In the genomic region with DNA sequence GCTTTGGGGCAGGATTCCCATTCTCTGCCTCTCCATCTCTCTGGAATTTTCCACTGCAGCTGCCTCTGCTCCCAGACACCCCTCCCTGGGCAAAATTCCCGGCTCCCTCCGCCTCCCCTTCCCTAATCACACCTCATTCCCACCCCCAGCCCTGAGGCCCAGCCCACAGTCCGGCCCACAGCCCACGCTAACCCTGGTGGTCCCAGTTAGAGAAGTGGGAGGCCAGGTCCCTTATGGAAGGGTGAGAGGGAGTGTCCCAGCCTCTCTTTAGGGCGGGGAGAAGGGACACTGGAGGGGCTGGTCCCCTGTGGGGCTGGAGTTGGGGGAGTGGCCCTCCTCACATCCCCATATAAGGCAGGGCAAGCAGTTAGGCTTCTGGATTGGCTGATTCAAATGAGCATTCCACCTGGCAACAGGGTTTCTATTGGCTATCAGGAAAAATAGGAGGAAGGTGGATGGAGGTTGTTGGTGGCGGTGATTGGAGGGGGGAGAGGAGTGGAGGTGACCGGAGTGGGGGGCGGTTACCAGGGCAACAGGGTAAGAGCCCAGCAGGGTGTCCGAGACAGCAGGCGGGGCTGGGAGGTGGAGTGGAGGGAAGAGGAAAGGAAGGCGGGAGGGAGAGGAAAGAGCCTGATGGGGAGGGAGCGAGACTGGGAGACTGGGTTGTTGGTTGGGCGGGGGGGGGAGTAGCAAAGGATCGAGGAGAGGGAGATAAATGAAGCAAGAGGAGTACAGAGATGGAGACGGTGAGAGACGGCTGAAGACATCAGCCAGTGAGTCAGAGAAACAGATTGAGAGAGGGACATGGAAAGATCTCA, we compare ENCODE assay signal across 8 cellular contexts. TPM values are rescaled to one million over a fixed set of nuclear protein-coding genes. Genes with fewer than 3 reads are reported as not detected.
DNase-seq lines count a peak whose midpoint lies in the region; ATAC-seq and FAIRE-seq lines count a peak whose summit lies in the region.

No MANE protein-coding gene starts in this region.

- H3K27me3 ChIP-seq in naive thymus-derived CD4-positive, alpha-beta T cell (ENCODE audit: control insufficient read depth in 2 of 2, insufficient read depth in 2 of 2, low read length in 2 of 2): no peaks in the 10 kb centered on the region

- peaks cover 7 to 16% of the 10 kb centered on the region in 2 donors for H3K4me1 ChIP-seq in naive thymus-derived CD4-positive, alpha-beta T cell (ENCODE audit: control insufficient read depth in 2 of 2, insufficient read depth in 2 of 2, low read length in 2 of 2)

- intact Hi-C loops in activated T-helper 2 cell treated with anti-CD3 and anti-CD28 coated beads, Interferon-gamma antibody, Interleukin-2, Interleukin-4, amounts not matched to agents 10 μg/mL and 5 μg/mL and 100 μg/mL, durations not matched to agents 14 hours and 24 hours and 36 hours (cut with micrococcal nuclease): loop anchor here (1.0 to 2.0 kb wide), 2 partner anchors 8 to 15 kb away; partner anchors contain the start of gene LAG3
- intact Hi-C loops in naive thymus-derived CD4-positive, alpha-beta T cell (cut with micrococcal nuclease): loop anchor here in 1 of 2 donors (1.0 to 10.0 kb wide), 3 partner anchors 8 to 191 kb away; partner anchors contain the start of genes LAG3, MLF2 and PTPN6

- peaks cover 11% of the 10 kb centered on the region for H3K27me3 Mint-ChIP-seq in activated T-helper 2 cell treated with anti-CD3 and anti-CD28 coated beads, Interferon-gamma antibody, Interleukin-2, Interleukin-4, amounts not matched to agents 10 μg/mL and 5 μg/mL and 100 μg/mL, durations not matched to agents 14 hours and 24 hours and 36 hours (ENCODE audit: low read depth)
- H3K27me3 Mint-ChIP-seq in naive thymus-derived CD4-positive, alpha-beta T cell: peaks cover 5 to 38% (median 26%) of the 10 kb centered on the region in 5 donors

- CTCF ChIA-PET in naive thymus-derived CD4-positive, alpha-beta T cell (lab: Charles Lee): interaction anchor here (1.1 to 2.5 kb wide), 2 partner anchors 11 to 15 kb away, joined by 3 to 12 read pairs; partner anchors contain the start of gene MLF2

- peaks cover 34% of the 10 kb centered on the region for H3K4me1 Mint-ChIP-seq in activated T-helper 2 cell treated with anti-CD3 and anti-CD28 coated beads, Interferon-gamma antibody, Interleukin-2, Interleukin-4, amounts not matched to agents 10 μg/mL and 5 μg/mL and 100 μg/mL, durations not matched to agents 14 hours and 24 hours and 36 hours (ENCODE audit: low read depth)
- H3K4me1 Mint-ChIP-seq in naive thymus-derived CD4-positive, alpha-beta T cell: peaks cover 22 to 38% (median 31%) of the 10 kb centered on the region in 7 donors

- no peaks in the 10 kb centered on the region for H3K9me3 ChIP-seq in naive thymus-derived CD4-positive, alpha-beta T cell (ENCODE audit: control insufficient read depth in 2 of 3, low read length in 3 of 3)

- peak; percentile 76 for ATAC-seq in GM21381 (IDR thresholded peaks at IDR 0.05; ENCODE audit: unreplicated experiment)
- peak; percentile 88 for ATAC-seq in naive thymus-derived CD4-positive, alpha-beta T cell

- FAIRE-seq in urothelium cell line (lab: Jason Lieb, UNC): peak; percentile 90

- H3K4me3 ChIP-seq in naive thymus-derived CD4-positive, alpha-beta T cell (ENCODE audit: low read length): no peak overlapping the region

- H3K9me3 Mint-ChIP-seq in activated T-helper 2 cell treated with anti-CD3 and anti-CD28 coated beads, Interferon-gamma antibody, Interleukin-2, Interleukin-4, amounts not matched to agents 10 μg/mL and 5 μg/mL and 100 μg/mL, durations not matched to agents 14 hours and 24 hours and 36 hours: no peaks in the 10 kb centered on the region
- H3K9me3 Mint-ChIP-seq in naive thymus-derived CD4-positive, alpha-beta T cell: no peaks in the 10 kb centered on the region

- POLR2A ChIA-PET in naive thymus-derived CD4-positive, alpha-beta T cell (lab: Charles Lee): interaction anchor here (0.8 to 3.2 kb wide), 3 partner anchors 10 to 11 kb away, joined by 4 to 18 read pairs (median 4); partner anchors contain the start of gene MLF2

- no peaks in the 10 kb centered on the region for H3K36me3 ChIP-seq in naive thymus-derived CD4-positive, alpha-beta T cell (ENCODE audit: control insufficient read depth in 2 of 3, insufficient read depth in 3 of 3, low read length in 3 of 3)

- DNase-seq in DMS79 treated with DMSO at 0.1 percent for 48 hours (lab: John Stamatoyannopoulos, UW) (peak; percentile 99), HPDE6-E6E7 (ENCODE audit: extremely low spot score) (peak; percentile 88), NCI-H774 (lab: John Stamatoyannopoulos, UW) (peak; percentile 99), fibroblast of the conjunctiva (ENCODE audit: low read depth) (peak; percentile 99), urothelium cell line (ENCODE audit: low spot score) (peak; percentile 96)
- peak; percentile 67 for DNase-seq in activated T-helper 2 cell treated with anti-CD3 and anti-CD28 coated beads, Interferon-gamma antibody, Interleukin-2, Interleukin-4, amounts not matched to agents 10 μg/mL and 5 μg/mL and 100 μg/mL, durations not matched to agents 14 hours and 24 hours and 36 hours (ENCODE audit: low spot score)
- peak in 7 of 9 donors; percentile 40 to 69 (median 55) for DNase-seq in naive thymus-derived CD4-positive, alpha-beta T cell

- peaks cover 16% of the 10 kb centered on the region for H3K36me3 Mint-ChIP-seq in activated T-helper 2 cell treated with anti-CD3 and anti-CD28 coated beads, Interferon-gamma antibody, Interleukin-2, Interleukin-4, amounts not matched to agents 10 μg/mL and 5 μg/mL and 100 μg/mL, durations not matched to agents 14 hours and 24 hours and 36 hours (ENCODE audit: low read depth)
- peaks cover 0 to 2% (median 0%) of the 10 kb centered on the region in 5 donors for H3K36me3 Mint-ChIP-seq in naive thymus-derived CD4-positive, alpha-beta T cell

- no peak overlapping the region for H3K27ac ChIP-seq in naive thymus-derived CD4-positive, alpha-beta T cell (ENCODE audit: low read depth, low read length)

- peak overlapping the region; percentile 67 for H3K4me3 Mint-ChIP-seq in activated T-helper 2 cell treated with anti-CD3 and anti-CD28 coated beads, Interferon-gamma antibody, Interleukin-2, Interleukin-4, amounts not matched to agents 10 μg/mL and 5 μg/mL and 100 μg/mL, durations not matched to agents 14 hours and 24 hours and 36 hours (ENCODE audit: low read depth)
- peak overlapping the region; percentile 18 to 96 (median 67) for H3K4me3 Mint-ChIP-seq in naive thymus-derived CD4-positive, alpha-beta T cell

- H3K27ac Mint-ChIP-seq in activated T-helper 2 cell treated with anti-CD3 and anti-CD28 coated beads, Interferon-gamma antibody, Interleukin-2, Interleukin-4, amounts not matched to agents 10 μg/mL and 5 μg/mL and 100 μg/mL, durations not matched to agents 14 hours and 24 hours and 36 hours: peak overlapping the region; percentile 30
- H3K27ac Mint-ChIP-seq in naive thymus-derived CD4-positive, alpha-beta T cell: peak overlapping the region in 4 of 9 donors; percentile 9 to 71 (median 43)

RNA-seq across cellular contexts. Expression of gene PTMS, which starts 1.9 kb away (rescaled TPM):
- total RNA-seq in activated T-helper 2 cell treated with anti-CD3 and anti-CD28 coated beads, Interferon-gamma antibody, Interleukin-2, Interleukin-4, amounts not matched to agents 10 μg/mL and 5 μg/mL and 100 μg/mL, durations not matched to agents 14 hours and 24 hours and 36 hours: 235 and 262 TPM in 2 replicates
- 100 to 1,000 TPM in 1 of 5 experiments, 10 to 100 TPM in 1, 1 to 10 TPM in 3; 1.4 to 125 (median 3.5) TPM for total RNA-seq in naive thymus-derived CD4-positive, alpha-beta T cell
- not detected for polyA plus RNA-seq in naive thymus-derived CD4-positive, alpha-beta T cell

RNA-seq across cellular contexts. Expression of gene LAG3, which starts 8.1 kb away (rescaled TPM):
- total RNA-seq in activated T-helper 2 cell treated with anti-CD3 and anti-CD28 coated beads, Interferon-gamma antibody, Interleukin-2, Interleukin-4, amounts not matched to agents 10 μg/mL and 5 μg/mL and 100 μg/mL, durations not matched to agents 14 hours and 24 hours and 36 hours: 215 and 223 TPM in 2 replicates
- total RNA-seq in naive thymus-derived CD4-positive, alpha-beta T cell: 10 to 100 TPM in 1 of 5 experiments, 1 to 10 TPM in 2, under 1 TPM in 2; 0.64 to 46.5 (median 1.7) TPM
- polyA plus RNA-seq in naive thymus-derived CD4-positive, alpha-beta T cell: under 1 TPM; 0.26 to 0.69 TPM

RNA-seq across cellular contexts. Expression of gene MLF2, which starts 11.3 kb away (rescaled TPM):
- total RNA-seq in activated T-helper 2 cell treated with anti-CD3 and anti-CD28 coated beads, Interferon-gamma antibody, Interleukin-2, Interleukin-4, amounts not matched to agents 10 μg/mL and 5 μg/mL and 100 μg/mL, durations not matched to agents 14 hours and 24 hours and 36 hours: 162 and 172 TPM in 2 replicates
- 100 to 1,000 TPM in 3 of 5 experiments, 10 to 100 TPM in 2; 84.6 to 141 (median 117) TPM for total RNA-seq in naive thymus-derived CD4-positive, alpha-beta T cell
- polyA plus RNA-seq in naive thymus-derived CD4-positive, alpha-beta T cell: 100 to 1,000 TPM; 122 to 134 TPM

RNA-seq across cellular contexts. Expression of gene CD4, which starts 25.1 kb away (rescaled TPM):
- 354 and 368 TPM in 2 replicates for total RNA-seq in activated T-helper 2 cell treated with anti-CD3 and anti-CD28 coated beads, Interferon-gamma antibody, Interleukin-2, Interleukin-4, amounts not matched to agents 10 μg/mL and 5 μg/mL and 100 μg/mL, durations not matched to agents 14 hours and 24 hours and 36 hours
- total RNA-seq in naive thymus-derived CD4-positive, alpha-beta T cell: 100 to 1,000 TPM; 164 to 267 (median 246) TPM
- 100 to 1,000 TPM; 364 to 576 TPM for polyA plus RNA-seq in naive thymus-derived CD4-positive, alpha-beta T cell

RNA-seq across cellular contexts. Expression of gene COPS7A, which starts 40.4 kb away (rescaled TPM):
- total RNA-seq in activated T-helper 2 cell treated with anti-CD3 and anti-CD28 coated beads, Interferon-gamma antibody, Interleukin-2, Interleukin-4, amounts not matched to agents 10 μg/mL and 5 μg/mL and 100 μg/mL, durations not matched to agents 14 hours and 24 hours and 36 hours: 33.0 and 35.6 TPM in 2 replicates
- total RNA-seq in naive thymus-derived CD4-positive, alpha-beta T cell: 10 to 100 TPM; 21.9 to 38.7 (median 30.1) TPM
- polyA plus RNA-seq in naive thymus-derived CD4-positive, alpha-beta T cell: 10 to 100 TPM; 43.0 to 48.0 TPM
